Comparison of ENCODE assay signal across 1 cellular context in the genomic region with DNA sequence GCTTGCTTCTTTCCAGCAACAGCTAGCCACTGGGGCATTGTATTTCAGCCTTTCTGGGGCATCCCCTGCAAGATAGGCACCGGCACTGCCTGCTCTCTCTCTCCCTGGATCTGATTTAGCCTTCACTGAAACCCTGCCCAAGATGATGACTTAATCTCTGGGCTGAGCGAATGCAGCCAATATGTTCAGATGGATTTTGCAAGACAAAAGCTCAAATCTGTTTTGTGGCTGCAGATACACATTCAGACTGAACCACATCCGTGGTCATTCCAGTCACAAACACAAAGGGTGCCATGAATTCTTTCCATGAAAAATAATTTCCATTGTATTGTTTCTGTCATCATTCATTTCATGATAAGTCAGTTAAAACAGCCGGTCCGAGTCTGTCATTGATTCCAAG.
TF ChIP-seq lines count a peak whose summit lies in the region.

No MANE protein-coding gene starts in this region.

TF ChIP-seq in SK-N-SH treated with all-trans-retinoic acid at 6 μM for 48 hours, 23 proteins besides CTCF, POLR2A, EP300 and RAD21 (continued from another document):
- TF ChIP-seq TOX (CRISPR knock-in tag; IDR thresholded peaks at IDR 0.05; ENCODE audit: borderline replicate concordance) (no peak), POU6F1 (CRISPR knock-in tag; IDR thresholded peaks at IDR 0.05; ENCODE audit: borderline replicate concordance, low read depth) (no peak), PATZ1 (CRISPR knock-in tag; IDR thresholded peaks at IDR 0.05; ENCODE audit: borderline replicate concordance) (no peak)
